Comparison of ENCODE assay signal across 14 cellular contexts in genomic region chr18:77023115-77023782, GRCh38.
A peak's percentile ranks its signal among the peaks of the same experiment; 100 is the strongest.
DNase-seq lines count a peak whose midpoint lies in the region; ATAC-seq, FAIRE-seq and TF ChIP-seq lines count a peak whose summit lies in the region.
"Had no signal": no experiment of that assay in that cellular context is flagged by ENCODE, and none has a peak within 500 bp of the region (broad histone marks: within the 10 kb centered on the region; RNA-seq: fewer than 3 reads in every experiment).

No MANE protein-coding gene starts in this region.

- H3K4me2 ChIP-seq in GM12878 (ENCODE audit: control insufficient read depth, insufficient read depth), result no peak overlapping the region

- H3K27ac Mint-ChIP-seq in natural killer cell, result peak overlapping the region; percentile 82 to 89

- FAIRE-seq in GM12878 (lab: Jason Lieb, UNC), result no peak

- H3K36me3 Mint-ChIP-seq in natural killer cell, result no peaks in the 10 kb centered on the region

- RAD21 ChIA-PET in GM12878 (lab: Charles Lee; ENCODE audit: unreplicated experiment), result no interaction called here

- no peaks in the 10 kb centered on the region for H3K9me3 ChIP-seq in GM12878 (replicated peaks; ENCODE audit: control insufficient read depth, insufficient read depth, low read length)

- no peak overlapping the region for H3K4me3 ChIP-seq in GM12878

- H3K4me1 Mint-ChIP-seq in natural killer cell, result peaks cover 66 to 77% of the 10 kb centered on the region in 2 donors

- H2AFZ ChIP-seq in GM12878 (ENCODE audit: control insufficient read depth, low read depth, low read length), result no peak overlapping the region

- H3K27me3 Mint-ChIP-seq in natural killer cell (ENCODE audit: low read depth in 2 of 2), result no peaks in the 10 kb centered on the region

- peak; percentile 36 for DNase-seq in DMS 273 (lab: John Stamatoyannopoulos, UW; ENCODE audit: unreplicated experiment)
- DNase-seq in LHCN-M2 (ENCODE audit: low read depth), result peak; percentile 38
- no peak for DNase-seq in GM12878 (ENCODE audit: low read depth, low spot score)
- no peak for DNase-seq in natural killer cell
- DNase-seq in Right ventricle myocardium superior, result no peak
- DNase-seq in NCI-H2029 treated with DMSO at 0.1 percent for 48 hours (lab: John Stamatoyannopoulos, UW), result no peak
- DNase-seq in stimulated activated naive CD4-positive, alpha-beta T cell (lab: John Stamatoyannopoulos, UW), result no peak
- DNase-seq: activated CD4-positive, CD25-positive, alpha-beta regulatory T cell; amniotic stem cell; foreskin fibroblast; NCI-H2171; stimulated activated CD4-positive, alpha-beta T cell treated with anti-CD3 and anti-CD28 coated beads, Interleukin-4, amount 100 ng/mL, for 24 hours; stimulated activated naive CD8-positive, alpha-beta T cell treated with anti-CD3 and anti-CD28 coated beads, Interleukin-15, Interleukin-2, amounts not matched to agents 100 U/mL and 50 U/mL, for 24 hours had no signal

- peak overlapping the region; percentile 77 for H3K4me3 Mint-ChIP-seq in natural killer cell

- no peak for TF ChIP-seq EP300 in GM12878 (IDR thresholded peaks at IDR 0.05; ENCODE audit: borderline replicate concordance in 1 of 2, control insufficient read depth in 1 of 2, low read depth in 2 of 2, low read length in 2 of 2)

- peaks cover 3 to 11% of the 10 kb centered on the region in 2 experiments; a peak in 3 of 4 replicates for H3K36me3 ChIP-seq in GM12878 (ENCODE audit: control insufficient read depth in 2 of 2, insufficient read depth in 2 of 2, low read length in 1 of 2)

- no peak for TF ChIP-seq POLR2A in GM12878 (IDR thresholded peaks at IDR 0.05; ENCODE audit: low read depth, low read length)

- 81% methylated on average over 19 of the region's 19 CpGs for WGBS in GM12878 (ENCODE audit: insufficient coverage, insufficient replicate concordance, low lambda C conversion rate, missing lambda C conversion rate)

- intact Hi-C loops in GM12878 (cut with micrococcal nuclease; ENCODE audit: unreplicated experiment) (no loop called here), natural killer cell (cut with micrococcal nuclease) (loop anchor here (5.0 kb wide), 1 partner anchor 34 kb away; no protein-coding TSS in a partner anchor), Right ventricle myocardium superior (cut with DNase I) (no loop called here)

- H3K79me2 ChIP-seq in GM12878 (ENCODE audit: control insufficient read depth, insufficient read depth, low read length), result no peaks in the 10 kb centered on the region

- TF ChIP-seq CTCF in GM12878 (IDR thresholded peaks at IDR 0.05 in 2 of 3, conservative IDR thresholded peaks at IDR 0.05 in 1 of 3; ENCODE audit: control insufficient read depth in 2 of 3, extremely low read depth in 1 of 3, insufficient read depth in 1 of 3, low read depth in 3 of 3, low read length in 3 of 3) (no peak), natural killer cell (IDR thresholded peaks at IDR 0.05) (no peak)

- BruUV-seq in GM12878 (replicated peaks; lab: Mats Ljungman, UMichigan), result no TSS peak

- H3K27ac ChIP-seq in GM12878 (ENCODE audit: control insufficient read depth, insufficient read depth), result no peak overlapping the region

- in situ Hi-C loops in GM12878 (cut with MboI), result no loop called here

- H4K20me1 ChIP-seq in GM12878 (ENCODE audit: control insufficient read depth, insufficient read depth), result no peaks in the 10 kb centered on the region

- no peaks in the 10 kb centered on the region for H3K27me3 ChIP-seq in GM12878 (replicated peaks in 1 of 2; ENCODE audit: control insufficient read depth in 2 of 2, insufficient read depth in 2 of 2, low read length in 1 of 2)

- peaks cover 0 to 2% of the 10 kb centered on the region in 2 donors for H3K9me3 Mint-ChIP-seq in natural killer cell

- no peak overlapping the region for H3K9ac ChIP-seq in GM12878 (ENCODE audit: control insufficient read depth, insufficient read depth, low read length)

- ATAC-seq in GM12878 (no peak; the same call in 2 of the 3 replicates), natural killer cell (peak; percentile 25 to 81 (median 78)), Right ventricle myocardium superior (ENCODE audit: poor library complexity) (no peak), HG02763 (IDR thresholded peaks at IDR 0.05; ENCODE audit: unreplicated experiment) (no peak)
- ATAC-seq: stimulated activated naive CD8-positive, alpha-beta T cell treated with anti-CD3 and anti-CD28 coated beads, Interleukin-15, Interleukin-2, amounts not matched to agents 100 U/mL and 50 U/mL, for 24 hours had no signal

- POLR2A ChIA-PET in GM12878 (lab: Charles Lee), result interaction anchor here (0.9 kb wide), 1 partner anchor 8 kb away, joined by 3 read pairs; no protein-coding TSS in a partner anchor

- CTCF ChIA-PET in GM12878 (lab: Yijun Ruan, JAX), result interaction anchor here (0.6 to 1.0 kb wide), 2 partner anchors 23 to 239 kb away, joined by 3 read pairs; no protein-coding TSS in a partner anchor

- SMC1A ChIA-PET in GM12878 (lab: Charles Lee; ENCODE audit: uncharacterized antibody, unreplicated experiment), result no interaction called here

- H3K4me1 ChIP-seq in GM12878 (ENCODE audit: control insufficient read depth, insufficient read depth, low read length), result no peaks in the 10 kb centered on the region

- TF ChIP-seq RAD21 in GM12878 (IDR thresholded peaks at IDR 0.05; ENCODE audit: insufficient read depth, low read depth, low read length), result no peak

TF ChIP-seq in GM12878, 131 proteins besides CTCF, POLR2A, EP300 and RAD21:
- TF ChIP-seq USF1 (IDR thresholded peaks at IDR 0.05; ENCODE audit: borderline replicate concordance, extremely low read length, insufficient read depth, low read depth, low read length) (peak; percentile 16), SMC3 (IDR thresholded peaks at IDR 0.05; ENCODE audit: borderline replicate concordance, low read length) (no peak)
TF ChIP-seq in GM12878: peak in this region for 1.

Comparison
In these comparisons a context has a peak if more than half of its experiments do, and no peak if none do; other contexts are left out.
1. DNase-seq: peak in DMS 273 (single experiment) and LHCN-M2 (single experiment); none in GM12878 (single experiment), natural killer cell (single experiment), Right ventricle myocardium superior (single experiment), NCI-H2029 treated with DMSO at 0.1 percent for 48 hours (single experiment) and stimulated activated naive CD4-positive, alpha-beta T cell (0 of 6).
2. ATAC-seq: peak in natural killer cell (3 of 3); none in GM12878 (single experiment), Right ventricle myocardium superior (single experiment) and HG02763 (single experiment).